ENCODE assay signal across 2 cellular contexts in genomic region chr6:84013931-84014330, GRCh38.
TF ChIP-seq lines count a peak whose summit lies in the region.

No MANE protein-coding gene starts in this region.

TF ChIP-seq in HEK293, 187 proteins besides CTCF, POLR2A, EP300 and RAD21 (continued from another document):
- TF ChIP-seq PRDM6 (tag by site-specific recombination; IDR thresholded peaks at IDR 0.05): peak; percentile 46
- no peak for TF ChIP-seq ZBTB8A (tag by site-specific recombination; IDR thresholded peaks at IDR 0.05)
- no peak for TF ChIP-seq ZNF23 (tag by site-specific recombination; IDR thresholded peaks at IDR 0.05; ENCODE audit: borderline replicate concordance)
- no peak for TF ChIP-seq ZNF157 (tag by site-specific recombination; IDR thresholded peaks at IDR 0.05)
- TF ChIP-seq AEBP2 (tag by site-specific recombination; IDR thresholded peaks at IDR 0.05; ENCODE audit: borderline replicate concordance): no peak
- TF ChIP-seq SP2 (tag by site-specific recombination; IDR thresholded peaks at IDR 0.05): no peak
- TF ChIP-seq ZNF501 (tag by site-specific recombination; IDR thresholded peaks at IDR 0.05): no peak
- peak; percentile 76 for TF ChIP-seq ZBTB17 (tag by site-specific recombination; IDR thresholded peaks at IDR 0.05)
- no peak for TF ChIP-seq ZNF114 (tag by site-specific recombination; IDR thresholded peaks at IDR 0.05)
- TF ChIP-seq ZNF768 (tag by site-specific recombination; IDR thresholded peaks at IDR 0.05): no peak
- TF ChIP-seq ZNF398 (tag by site-specific recombination; IDR thresholded peaks at IDR 0.05): no peak
- TF ChIP-seq ZNF514 (tag by site-specific recombination; IDR thresholded peaks at IDR 0.05): no peak
- TF ChIP-seq ZNF341 (tag by site-specific recombination; IDR thresholded peaks at IDR 0.05; ENCODE audit: low read depth): no peak
- TF ChIP-seq SP3 (tag by site-specific recombination; IDR thresholded peaks at IDR 0.05): no peak
- TF ChIP-seq ZNF670 (tag by site-specific recombination; IDR thresholded peaks at IDR 0.05; ENCODE audit: low read depth): no peak
- TF ChIP-seq PRDM10 (tag by site-specific recombination; IDR thresholded peaks at IDR 0.05): peak; percentile 89
- no peak for TF ChIP-seq WT1 (tag by site-specific recombination; IDR thresholded peaks at IDR 0.05)
- no peak for TF ChIP-seq ZNF394 (tag by site-specific recombination; IDR thresholded peaks at IDR 0.05; ENCODE audit: borderline replicate concordance)

TF ChIP-seq in K562, 482 proteins besides CTCF, POLR2A, EP300 and RAD21 (continued from another document):
- TF ChIP-seq ZNF398 (CRISPR knock-in tag; IDR thresholded peaks at IDR 0.05): no peak
- no peak for TF ChIP-seq MBD2 (IDR thresholded peaks at IDR 0.05; ENCODE audit: borderline replicate concordance, low read depth)
- no peak for TF ChIP-seq CTCFL (IDR thresholded peaks at IDR 0.05; ENCODE audit: borderline replicate concordance, insufficient read depth, low read depth, low read length, poor library complexity, severe bottlenecking)
